13 cellular contexts compared by ENCODE assay signal in the genomic region with DNA sequence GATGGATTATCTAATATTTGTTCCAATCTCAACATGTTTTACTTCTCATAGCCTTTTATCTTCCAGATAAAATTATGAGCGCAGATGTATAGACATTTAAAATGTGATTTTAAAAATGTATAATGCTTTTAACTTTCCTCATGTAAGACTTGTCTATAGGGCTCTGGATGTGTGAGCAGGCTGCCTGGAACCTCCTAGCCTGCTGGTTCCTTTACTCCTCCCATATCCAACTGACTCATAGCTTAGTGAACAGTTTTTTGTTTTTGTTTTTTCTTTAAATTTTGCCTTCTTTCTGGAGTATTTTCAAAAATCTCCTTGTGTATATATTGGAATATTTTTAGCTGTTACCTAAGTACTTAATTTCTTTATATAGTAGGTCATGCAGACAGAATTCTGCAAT.
A peak's percentile ranks its signal among the peaks of the same experiment; 100 is the strongest.
DNase-seq lines count a peak whose midpoint lies in the region; TF ChIP-seq lines count a peak whose summit lies in the region.
"Had no signal": no experiment of that assay in that cellular context is flagged by ENCODE, and none has a peak within 500 bp of the region (broad histone marks: within the 10 kb centered on the region; RNA-seq: fewer than 3 reads in every experiment).

No MANE protein-coding gene starts in this region.

- H4K20me1 ChIP-seq in PC-9 (ENCODE audit: insufficient read depth), result no peaks in the 10 kb centered on the region; the same call in 1 of the 2 replicates
- H4K20me1 ChIP-seq in mammary epithelial cell (ENCODE audit: insufficient read depth, low read length), result no peaks in the 10 kb centered on the region

- H3K9me2 ChIP-seq in PC-9 (ENCODE audit: insufficient read depth), result no peaks in the 10 kb centered on the region

- in situ Hi-C loops in mammary epithelial cell (cut with MboI; ENCODE audit: low sequenced_read_pairs in 2 of 2), result loop anchor here in 1 of 2 donors (25.0 kb wide), 1 partner anchor 104 kb away; no protein-coding TSS in a partner anchor

- H3K4me1 ChIP-seq in PC-9 (replicated peaks; ENCODE audit: insufficient read depth), result no peaks in the 10 kb centered on the region
- no peaks in the 10 kb centered on the region for H3K4me1 ChIP-seq in mammary epithelial cell (ENCODE audit: insufficient read depth, low read length)
- H3K4me1 ChIP-seq: BE2C had no signal

- no peak overlapping the region for H3K27ac Mint-ChIP-seq in HFFc6
- H3K27ac Mint-ChIP-seq in osteocyte (ENCODE audit: unreplicated experiment), result peak overlapping the region; percentile 76
- H3K27ac Mint-ChIP-seq: CD4-positive, alpha-beta memory T cell had no signal

- no peak overlapping the region for H3K4me3 Mint-ChIP-seq in HFFc6
- no peak overlapping the region for H3K4me3 Mint-ChIP-seq in osteocyte (ENCODE audit: unreplicated experiment)
- H3K4me3 Mint-ChIP-seq: CD4-positive, alpha-beta memory T cell had no signal

- H3K36me3 ChIP-seq in PC-9 (ENCODE audit: low read depth) (no peaks in the 10 kb centered on the region), mammary epithelial cell (ENCODE audit: insufficient read depth, low read length) (no peaks in the 10 kb centered on the region)
- H3K36me3 ChIP-seq: BE2C had no signal

- H3K9ac ChIP-seq in mammary epithelial cell (ENCODE audit: insufficient read depth, low read length), result no peak overlapping the region
- H3K9ac ChIP-seq: KMS-11 had no signal

- no peak overlapping the region for H3K4me2 ChIP-seq in PC-9
- no peak overlapping the region for H3K4me2 ChIP-seq in mammary epithelial cell (ENCODE audit: insufficient read depth, low read depth, low read length)
- H3K4me2 ChIP-seq: KMS-11 had no signal

- H3K36me3 Mint-ChIP-seq in HFFc6 (ENCODE audit: low read depth), result no peaks in the 10 kb centered on the region
- peaks cover 4% of the 10 kb centered on the region for H3K36me3 Mint-ChIP-seq in osteocyte (ENCODE audit: unreplicated experiment)
- H3K36me3 Mint-ChIP-seq: CD4-positive, alpha-beta memory T cell had no signal

- peaks cover 49% of the 10 kb centered on the region for H3K4me1 Mint-ChIP-seq in HFFc6 (ENCODE audit: low read depth)
- peaks cover 82% of the 10 kb centered on the region for H3K4me1 Mint-ChIP-seq in osteocyte (ENCODE audit: unreplicated experiment)
- H3K4me1 Mint-ChIP-seq: CD4-positive, alpha-beta memory T cell had no signal

- no peaks in the 10 kb centered on the region for H3K9me3 ChIP-seq in PC-9 (ENCODE audit: insufficient read depth, low read depth)
- no peaks in the 10 kb centered on the region for H3K9me3 ChIP-seq in mammary epithelial cell (replicated peaks; ENCODE audit: insufficient read depth, low read length)
- H3K9me3 ChIP-seq: BE2C had no signal

- no peaks in the 10 kb centered on the region for H3K9me3 Mint-ChIP-seq in HFFc6
- no peaks in the 10 kb centered on the region for H3K9me3 Mint-ChIP-seq in osteocyte (ENCODE audit: unreplicated experiment)

- H2AFZ ChIP-seq in PC-9 (no peak overlapping the region), mammary epithelial cell (ENCODE audit: low read depth, low read length) (no peak overlapping the region)

- no peaks in the 10 kb centered on the region for H3K79me2 ChIP-seq in PC-9 (ENCODE audit: low read depth)
- H3K79me2 ChIP-seq in mammary epithelial cell (ENCODE audit: insufficient read depth, low read length), result no peaks in the 10 kb centered on the region

- dilution Hi-C loops in mammary epithelial cell (cut with HindIII; ENCODE audit: low sequenced_read_pairs), result no loop called here

- H3K27me3 Mint-ChIP-seq in HFFc6 (ENCODE audit: insufficient read depth) (no peaks in the 10 kb centered on the region), osteocyte (ENCODE audit: unreplicated experiment) (no peaks in the 10 kb centered on the region)
- H3K27me3 Mint-ChIP-seq: CD4-positive, alpha-beta memory T cell had no signal

- 80% methylated on average over 1 of the region's 1 CpG for WGBS in mammary epithelial cell (ENCODE audit: low coverage, missing lambda C conversion rate)

- POLR2A ChIA-PET in PC-9 (lab: Charles Lee; ENCODE audit: unreplicated experiment), result no interaction called here

- H3K27ac ChIP-seq in PC-9 (no peak overlapping the region), mammary epithelial cell (ENCODE audit: insufficient read depth, low read depth, low read length) (no peak overlapping the region)
- H3K27ac ChIP-seq: KMS-11 had no signal

- BruUV-seq in PC-9 (replicated peaks; lab: Mats Ljungman, UMichigan), result no TSS peak
- BruUV-seq in mammary epithelial cell (replicated peaks; lab: Mats Ljungman, UMichigan), result no TSS peak

- intact Hi-C loops in PC-9 (cut with micrococcal nuclease; ENCODE audit: unreplicated experiment), result no loop called here
- intact Hi-C loops in mammary epithelial cell (cut with micrococcal nuclease), result no loop called here

- no peaks in the 10 kb centered on the region for H3K27me3 ChIP-seq in PC-9 (ENCODE audit: insufficient read depth, low read depth)
- H3K27me3 ChIP-seq in mammary epithelial cell (ENCODE audit: insufficient read depth, low read length), result no peaks in the 10 kb centered on the region
- H3K27me3 ChIP-seq: BE2C had no signal

- no peak overlapping the region for H3K4me3 ChIP-seq in PC-9
- H3K4me3 ChIP-seq in mammary epithelial cell (replicated peaks in 1 of 3; ENCODE audit: insufficient read depth in 1 of 3, low read depth in 2 of 3, low read length in 3 of 3), result no peak overlapping the region

- TF ChIP-seq CTCF in HFFc6 (IDR thresholded peaks at IDR 0.05) (no peak), osteocyte (IDR thresholded peaks at IDR 0.05) (no peak), GM10266 (IDR thresholded peaks at IDR 0.05; ENCODE audit: control insufficient read depth, insufficient read depth, low read depth, missing control alignments) (no peak), PC-9 (conservative IDR thresholded peaks at IDR 0.05) (no peak), mammary epithelial cell (conservative IDR thresholded peaks at IDR 0.05 in 1 of 2, IDR thresholded peaks at IDR 0.05 in 1 of 2; ENCODE audit: extremely low read depth in 1 of 2, insufficient read depth in 1 of 2, low read depth in 1 of 2, low read length in 2 of 2) (no peak)

- DNase-seq in AG08395 (ENCODE audit: low spot score), result peak; percentile 26
- peak; percentile 16 for DNase-seq in HFFc6
- peak; percentile 5 for DNase-seq in dermis blood vessel endothelial cell
- no peak for DNase-seq in osteocyte (ENCODE audit: extremely low spot score, unreplicated experiment)
- no peak for DNase-seq in GM10266 (ENCODE audit: extremely low spot score)
- no peak for DNase-seq in PC-9
- no peak for DNase-seq in mammary epithelial cell
- DNase-seq: BE2C; CD4-positive, alpha-beta memory T cell; NCI-H1105 treated with DMSO at 0.1 percent for 48 hours; NCI-H187; NCI-H446 had no signal

- H3F3A ChIP-seq in PC-9 (ENCODE audit: insufficient read depth, low read depth), result no peaks in the 10 kb centered on the region

- CTCF ChIA-PET in PC-9 (lab: Charles Lee) (no interaction called here), mammary epithelial cell (lab: Charles Lee; ENCODE audit: low non-redundant PET) (no interaction called here)

Comparison
In these comparisons a context has a peak if more than half of its experiments do, and no peak if none do; other contexts are left out.
1. DNase-seq: peak in AG08395 (single experiment), HFFc6 (single experiment) and dermis blood vessel endothelial cell (single experiment); none in osteocyte (single experiment), GM10266 (single experiment), PC-9 (0 of 2) and mammary epithelial cell (single experiment).